ENCODE assay signal across 1 cellular context in the genomic region with DNA sequence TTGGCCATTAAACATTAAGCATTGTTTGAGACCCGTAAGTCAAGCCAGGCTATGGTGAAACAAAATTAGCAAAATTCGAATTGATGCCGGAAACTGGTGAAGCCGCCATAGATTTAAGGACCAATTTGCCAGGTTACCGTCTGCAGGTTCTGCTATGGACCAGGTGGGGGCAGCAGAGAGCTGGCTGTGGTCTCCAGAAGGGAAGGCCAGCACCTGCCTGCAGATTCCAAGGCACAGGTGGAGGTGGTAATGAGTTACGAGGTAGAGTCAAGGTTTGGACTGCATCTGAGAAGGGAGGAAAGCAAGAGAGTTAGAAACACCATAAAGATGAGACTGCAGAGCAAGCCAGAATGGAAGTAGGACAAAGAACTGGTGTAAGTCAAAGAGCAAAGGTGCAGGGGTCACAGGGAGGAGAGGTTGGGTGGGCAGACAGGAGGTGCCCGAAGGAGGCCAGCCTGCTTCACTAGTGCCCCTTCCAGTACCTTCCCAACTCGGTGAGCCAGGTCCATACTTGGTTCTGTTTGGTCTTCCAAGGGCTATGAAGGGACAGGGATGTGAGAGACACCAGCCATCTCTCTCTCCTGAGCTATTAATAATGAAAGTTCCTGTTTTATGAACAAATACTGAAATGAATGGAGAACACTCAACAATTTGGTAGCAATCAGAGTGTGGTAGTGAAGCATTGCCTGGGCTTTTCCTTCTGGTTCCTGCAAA.
TF ChIP-seq lines count a peak whose summit lies in the region.

No MANE protein-coding gene starts in this region.

TF ChIP-seq in K562, 482 proteins besides CTCF, POLR2A, EP300 and RAD21 (continued from another document and continues in another):
- TF ChIP-seq, protein P1, sequence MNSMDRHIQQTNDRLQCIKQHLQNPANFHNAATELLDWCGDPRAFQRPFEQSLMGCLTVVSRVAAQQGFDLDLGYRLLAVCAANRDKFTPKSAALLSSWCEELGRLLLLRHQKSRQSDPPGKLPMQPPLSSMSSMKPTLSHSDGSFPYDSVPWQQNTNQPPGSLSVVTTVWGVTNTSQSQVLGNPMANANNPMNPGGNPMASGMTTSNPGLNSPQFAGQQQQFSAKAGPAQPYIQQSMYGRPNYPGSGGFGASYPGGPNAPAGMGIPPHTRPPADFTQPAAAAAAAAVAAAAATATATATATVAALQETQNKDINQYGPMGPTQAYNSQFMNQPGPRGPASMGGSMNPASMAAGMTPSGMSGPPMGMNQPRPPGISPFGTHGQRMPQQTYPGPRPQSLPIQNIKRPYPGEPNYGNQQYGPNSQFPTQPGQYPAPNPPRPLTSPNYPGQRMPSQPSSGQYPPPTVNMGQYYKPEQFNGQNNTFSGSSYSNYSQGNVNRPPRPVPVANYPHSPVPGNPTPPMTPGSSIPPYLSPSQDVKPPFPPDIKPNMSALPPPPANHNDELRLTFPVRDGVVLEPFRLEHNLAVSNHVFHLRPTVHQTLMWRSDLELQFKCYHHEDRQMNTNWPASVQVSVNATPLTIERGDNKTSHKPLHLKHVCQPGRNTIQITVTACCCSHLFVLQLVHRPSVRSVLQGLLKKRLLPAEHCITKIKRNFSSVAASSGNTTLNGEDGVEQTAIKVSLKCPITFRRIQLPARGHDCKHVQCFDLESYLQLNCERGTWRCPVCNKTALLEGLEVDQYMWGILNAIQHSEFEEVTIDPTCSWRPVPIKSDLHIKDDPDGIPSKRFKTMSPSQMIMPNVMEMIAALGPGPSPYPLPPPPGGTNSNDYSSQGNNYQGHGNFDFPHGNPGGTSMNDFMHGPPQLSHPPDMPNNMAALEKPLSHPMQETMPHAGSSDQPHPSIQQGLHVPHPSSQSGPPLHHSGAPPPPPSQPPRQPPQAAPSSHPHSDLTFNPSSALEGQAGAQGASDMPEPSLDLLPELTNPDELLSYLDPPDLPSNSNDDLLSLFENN (IDR thresholded peaks at IDR 0.05; ENCODE audit: low read depth in 2 of 2, low read length in 2 of 2): no peak
- no peak for TF ChIP-seq ZNF232 (CRISPR knock-in tag; IDR thresholded peaks at IDR 0.05)
- no peak for TF ChIP-seq PCBP2 (IDR thresholded peaks at IDR 0.05; ENCODE audit: low read depth, low read length, poor library complexity, severe bottlenecking)
- no peak for TF ChIP-seq HEY1 (CRISPR knock-in tag; IDR thresholded peaks at IDR 0.05; ENCODE audit: borderline replicate concordance)
- TF ChIP-seq WHSC1 (IDR thresholded peaks at IDR 0.05; ENCODE audit: low read length): no peak
- TF ChIP-seq, protein P2, sequence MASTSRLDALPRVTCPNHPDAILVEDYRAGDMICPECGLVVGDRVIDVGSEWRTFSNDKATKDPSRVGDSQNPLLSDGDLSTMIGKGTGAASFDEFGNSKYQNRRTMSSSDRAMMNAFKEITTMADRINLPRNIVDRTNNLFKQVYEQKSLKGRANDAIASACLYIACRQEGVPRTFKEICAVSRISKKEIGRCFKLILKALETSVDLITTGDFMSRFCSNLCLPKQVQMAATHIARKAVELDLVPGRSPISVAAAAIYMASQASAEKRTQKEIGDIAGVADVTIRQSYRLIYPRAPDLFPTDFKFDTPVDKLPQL (IDR thresholded peaks at IDR 0.05; ENCODE audit: extremely low read depth, insufficient read length): no peak
- TF ChIP-seq OTX1 (CRISPR knock-in tag; IDR thresholded peaks at IDR 0.05): no peak
- no peak for TF ChIP-seq TBL1XR1 (IDR thresholded peaks at IDR 0.05; ENCODE audit: low read length in 2 of 2)
- peak; percentile 26; the same call in 1 of the 2 replicates for TF ChIP-seq TEAD4 (IDR thresholded peaks at IDR 0.05; ENCODE audit: low read length)
- no peak for TF ChIP-seq TEAD4 (CRISPR knock-in tag; IDR thresholded peaks at IDR 0.05; ENCODE audit: borderline replicate concordance)
- TF ChIP-seq GATAD2B (IDR thresholded peaks at IDR 0.05; ENCODE audit: borderline replicate concordance): no peak
- no peak for TF ChIP-seq BDP1 (IDR thresholded peaks at IDR 0.05; ENCODE audit: insufficient read depth, insufficient read length)
- TF ChIP-seq MYC (IDR thresholded peaks at IDR 0.05; ENCODE audit: low read depth, low read length): no peak
- TF ChIP-seq MYC (CRISPR knock-in tag; IDR thresholded peaks at IDR 0.05; ENCODE audit: borderline replicate concordance, low read depth): no peak
- TF ChIP-seq PRPF4 (IDR thresholded peaks at IDR 0.05; ENCODE audit: insufficient read depth, low read depth, low read length, poor library complexity, severe bottlenecking): no peak
- TF ChIP-seq, protein P3, sequence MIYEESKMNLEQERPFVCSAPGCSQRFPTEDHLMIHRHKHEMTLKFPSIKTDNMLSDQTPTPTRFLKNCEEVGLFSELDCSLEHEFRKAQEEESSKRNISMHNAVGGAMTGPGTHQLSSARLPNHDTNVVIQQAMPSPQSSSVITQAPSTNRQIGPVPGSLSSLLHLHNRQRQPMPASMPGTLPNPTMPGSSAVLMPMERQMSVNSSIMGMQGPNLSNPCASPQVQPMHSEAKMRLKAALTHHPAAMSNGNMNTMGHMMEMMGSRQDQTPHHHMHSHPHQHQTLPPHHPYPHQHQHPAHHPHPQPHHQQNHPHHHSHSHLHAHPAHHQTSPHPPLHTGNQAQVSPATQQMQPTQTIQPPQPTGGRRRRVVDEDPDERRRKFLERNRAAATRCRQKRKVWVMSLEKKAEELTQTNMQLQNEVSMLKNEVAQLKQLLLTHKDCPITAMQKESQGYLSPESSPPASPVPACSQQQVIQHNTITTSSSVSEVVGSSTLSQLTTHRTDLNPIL (CRISPR knock-in tag; IDR thresholded peaks at IDR 0.05): no peak
- no peak for TF ChIP-seq KDM5B (IDR thresholded peaks at IDR 0.05; ENCODE audit: insufficient replicate concordance, low read depth, low read length)
- TF ChIP-seq ASH1L (IDR thresholded peaks at IDR 0.05; ENCODE audit: borderline replicate concordance, low read depth, partially characterized antibody): no peak
- TF ChIP-seq, protein P4, sequence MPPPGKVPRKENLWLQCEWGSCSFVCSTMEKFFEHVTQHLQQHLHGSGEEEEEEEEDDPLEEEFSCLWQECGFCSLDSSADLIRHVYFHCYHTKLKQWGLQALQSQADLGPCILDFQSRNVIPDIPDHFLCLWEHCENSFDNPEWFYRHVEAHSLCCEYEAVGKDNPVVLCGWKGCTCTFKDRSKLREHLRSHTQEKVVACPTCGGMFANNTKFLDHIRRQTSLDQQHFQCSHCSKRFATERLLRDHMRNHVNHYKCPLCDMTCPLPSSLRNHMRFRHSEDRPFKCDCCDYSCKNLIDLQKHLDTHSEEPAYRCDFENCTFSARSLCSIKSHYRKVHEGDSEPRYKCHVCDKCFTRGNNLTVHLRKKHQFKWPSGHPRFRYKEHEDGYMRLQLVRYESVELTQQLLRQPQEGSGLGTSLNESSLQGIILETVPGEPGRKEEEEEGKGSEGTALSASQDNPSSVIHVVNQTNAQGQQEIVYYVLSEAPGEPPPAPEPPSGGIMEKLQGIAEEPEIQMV (tag; conservative IDR thresholded peaks at IDR 0.05; ENCODE audit: low read depth): no peak
- no peak for TF ChIP-seq CHD7 (IDR thresholded peaks at IDR 0.05; ENCODE audit: low read depth, low read length)
- peak; percentile 16; the same call in 1 of the 2 replicates for TF ChIP-seq CC2D1A (IDR thresholded peaks at IDR 0.05)
- TF ChIP-seq ZBTB11 (CRISPR knock-in tag; IDR thresholded peaks at IDR 0.05): 0 out of 6 replicates have a peak, but pooled peaks of 1 of the 3 experiments have one; percentile 21
- no peak for TF ChIP-seq EWSR1 (IDR thresholded peaks at IDR 0.05; ENCODE audit: borderline replicate concordance, low read depth, partially characterized antibody)
- no peak for TF ChIP-seq MCM5 (IDR thresholded peaks at IDR 0.05; ENCODE audit: low read depth)
- TF ChIP-seq ETV5 (CRISPR knock-in tag; IDR thresholded peaks at IDR 0.05; ENCODE audit: low read depth): no peak
